In the genomic region with DNA sequence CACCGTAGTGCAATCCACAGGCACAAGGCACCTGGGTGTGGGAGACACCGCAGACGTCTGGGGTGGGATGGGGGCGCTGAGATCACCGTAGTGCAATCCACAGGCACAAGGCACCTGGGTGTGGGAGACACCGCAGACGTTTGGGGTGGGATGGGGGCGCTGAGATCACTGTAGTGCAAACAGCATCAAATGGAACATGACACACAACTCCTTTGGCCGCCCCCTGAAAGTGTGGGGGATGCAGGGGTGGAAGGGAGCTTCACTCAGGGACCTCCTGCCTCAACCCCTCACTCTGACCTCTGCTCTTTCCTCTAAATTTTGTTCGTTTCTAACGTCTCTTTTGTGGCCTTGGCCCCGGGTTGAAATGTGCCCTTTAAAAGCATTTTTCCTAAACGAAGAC, we compare ENCODE assay signal across 3 cellular contexts. TPM values are rescaled to one million over a fixed set of nuclear protein-coding genes. Genes with fewer than 3 reads are reported as not detected.
"Had no signal": no experiment of that assay in that cellular context is flagged by ENCODE, and none has a peak within 500 bp of the region (broad histone marks: within the 10 kb centered on the region; RNA-seq: fewer than 3 reads in every experiment).

No MANE protein-coding gene starts in this region.

RNA-seq across cellular contexts. Expression of a gene that starts 20.3 kb away (rescaled TPM):
- total RNA-seq: LHCN-M2, MCF 10A, SJSA1 had no signal
